Comparison of ENCODE assay signal across 8 cellular contexts in genomic region chr2:224583033-224583432, GRCh38. TPM values are rescaled to one million over a fixed set of nuclear protein-coding genes. Genes with fewer than 3 reads are reported as not detected.
A peak's percentile ranks its signal among the peaks of the same experiment; 100 is the strongest.
DNase-seq lines count a peak whose midpoint lies in the region; ATAC-seq, FAIRE-seq and TF ChIP-seq lines count a peak whose summit lies in the region.
"Not testable (repeated sequence)": the region's sequence is repeated elsewhere in the genome, so short reads cannot be mapped to it uniquely, and the experiment has no call there.

No MANE protein-coding gene starts in this region.

- H3F3A ChIP-seq in Loucy (ENCODE audit: low read depth) = not testable (repeated sequence)

- DNase-seq in Caco-2; activated CD4-positive, alpha-beta T cell treated with anti-CD3 and anti-CD28 coated beads for 36 hours; GM12878 (ENCODE audit: low read depth, low spot score); esophagus muscularis mucosa (ENCODE audit: extremely low spot score); HepG2 (ENCODE audit: low spot score); tibial artery: not testable (repeated sequence)

- not testable (repeated sequence) for ATAC-seq in activated CD4-positive, alpha-beta T cell treated with anti-CD3 and anti-CD28 coated beads for 36 hours; GM12878; HepG2

- not testable (repeated sequence) for TF ChIP-seq POLR2A in GM12878 (IDR thresholded peaks at IDR 0.05; ENCODE audit: low read depth, low read length); esophagus muscularis mucosa (IDR thresholded peaks at IDR 0.05; ENCODE audit: low read depth); HepG2 (IDR thresholded peaks at IDR 0.05; ENCODE audit: insufficient read depth in 1 of 2, low read depth in 2 of 2, low read length in 2 of 2)

- H4K20me1 ChIP-seq in Loucy (ENCODE audit: insufficient read depth, low read length, poor library complexity, severe bottlenecking) (peaks cover 63% of the 10 kb centered on the region), HepG2 (ENCODE audit: insufficient read depth, low read length) (peaks cover 59% of the 10 kb centered on the region)
- H4K20me1 ChIP-seq in GM12878 (ENCODE audit: control insufficient read depth, insufficient read depth) = not testable (repeated sequence)

- not testable (repeated sequence) for H3K4me1 Mint-ChIP-seq in Caco-2 (ENCODE audit: low read depth, unreplicated experiment)
- H3K4me1 Mint-ChIP-seq in activated CD4-positive, alpha-beta T cell treated with anti-CD3 and anti-CD28 coated beads for 36 hours = peaks cover 45% of the 10 kb centered on the region

- peaks cover 65% of the 10 kb centered on the region for H3K79me2 ChIP-seq in Loucy (ENCODE audit: insufficient read depth, low read length)
- H3K79me2 ChIP-seq in GM12878 (ENCODE audit: control insufficient read depth, insufficient read depth, low read length) = peaks cover 69% of the 10 kb centered on the region
- H3K79me2 ChIP-seq in HepG2 (ENCODE audit: insufficient read depth, low read length) = peaks cover 67% of the 10 kb centered on the region
- H3K79me2 ChIP-seq in parathyroid adenoma = peaks cover 46% of the 10 kb centered on the region

- not testable (repeated sequence) for FAIRE-seq in GM12878 (lab: Jason Lieb, UNC); HepG2 (lab: Jason Lieb, UNC)

- not testable (repeated sequence) for TF ChIP-seq CTCF in Caco-2 (IDR thresholded peaks at IDR 0.05; ENCODE audit: insufficient read depth in 1 of 2, low read depth in 1 of 2, low read length in 1 of 2, severe bottlenecking in 1 of 2, unreplicated experiment in 1 of 2); Loucy (conservative IDR thresholded peaks at IDR 0.05; ENCODE audit: low read length); GM12878 (IDR thresholded peaks at IDR 0.05 in 2 of 3, conservative IDR thresholded peaks at IDR 0.05 in 1 of 3; ENCODE audit: control insufficient read depth in 2 of 3, extremely low read depth in 1 of 3, insufficient read depth in 1 of 3, low read depth in 3 of 3, low read length in 3 of 3); esophagus muscularis mucosa (IDR thresholded peaks at IDR 0.05); HepG2 (CRISPR knock-in tag; IDR thresholded peaks at IDR 0.05); parathyroid adenoma (IDR thresholded peaks at IDR 0.05); tibial artery (IDR thresholded peaks at IDR 0.05)

- not testable (repeated sequence) for H3K27ac Mint-ChIP-seq in Caco-2 (ENCODE audit: unreplicated experiment)
- H3K27ac Mint-ChIP-seq in activated CD4-positive, alpha-beta T cell treated with anti-CD3 and anti-CD28 coated beads for 36 hours = peak overlapping the region; percentile 19

- 88% methylated on average over 14 of the region's 14 CpGs for WGBS in GM12878 (ENCODE audit: insufficient coverage, insufficient replicate concordance, low lambda C conversion rate, missing lambda C conversion rate)
- 97% methylated on average over 14 of the region's 14 CpGs for WGBS in esophagus muscularis mucosa
- WGBS in HepG2 (ENCODE audit: low lambda C conversion rate) = 96% methylated on average over 14 of the region's 14 CpGs

- H3K9me2 ChIP-seq in Loucy (replicated peaks; ENCODE audit: low read depth, low read length) = not testable (repeated sequence)

- H3K27ac ChIP-seq in GM12878 (ENCODE audit: control insufficient read depth, insufficient read depth); esophagus muscularis mucosa (replicated peaks in 1 of 4); HepG2 (ENCODE audit: extremely low read length, insufficient read depth, low read length); parathyroid adenoma; tibial artery: not testable (repeated sequence)

- H3K36me3 Mint-ChIP-seq in Caco-2 (ENCODE audit: insufficient read depth, unreplicated experiment) = peaks cover 14% of the 10 kb centered on the region
- peaks cover 30% of the 10 kb centered on the region for H3K36me3 Mint-ChIP-seq in activated CD4-positive, alpha-beta T cell treated with anti-CD3 and anti-CD28 coated beads for 36 hours (ENCODE audit: low read depth)

- not testable (repeated sequence) for H3K9me3 Mint-ChIP-seq in Caco-2 (ENCODE audit: unreplicated experiment); activated CD4-positive, alpha-beta T cell treated with anti-CD3 and anti-CD28 coated beads for 36 hours (ENCODE audit: low read depth)

- RAD21 ChIA-PET in GM12878 (lab: Charles Lee; ENCODE audit: unreplicated experiment) = interaction anchor here (1.1 to 7.6 kb wide), 4 partner anchors 8 to 60 kb away, joined by 3 to 91 read pairs (median 10); no protein-coding TSS in a partner anchor

- not testable (repeated sequence) for H2AFZ ChIP-seq in Loucy (ENCODE audit: low read length); GM12878 (ENCODE audit: control insufficient read depth, low read depth, low read length); HepG2 (ENCODE audit: low read length); parathyroid adenoma

- H3K9ac ChIP-seq in Loucy (ENCODE audit: low read depth, low read length, poor library complexity, severe bottlenecking) = peak overlapping the region; percentile 94
- H3K9ac ChIP-seq in GM12878 (ENCODE audit: control insufficient read depth, insufficient read depth, low read length); parathyroid adenoma: not testable (repeated sequence)
- H3K9ac ChIP-seq in HepG2 (ENCODE audit: insufficient read depth, low read depth, low read length) = peak overlapping the region; percentile 94; the same call in 1 of the 2 replicates

- 0 out of 2 replicates have a peak overlapping the region, but pooled peaks have one; percentile 72 for H3K4me3 ChIP-seq in Caco-2 (ENCODE audit: low read depth, low read length)
- H3K4me3 ChIP-seq in Loucy (ENCODE audit: low read length, poor library complexity, severe bottlenecking) = peak overlapping the region; percentile 100
- H3K4me3 ChIP-seq in GM12878 = peak overlapping the region; percentile 96
- H3K4me3 ChIP-seq in esophagus muscularis mucosa = peak overlapping the region; percentile 78 to 91 (median 79)
- H3K4me3 ChIP-seq in HepG2 (replicated peaks in 1 of 3; ENCODE audit: insufficient read depth in 1 of 3, low read depth in 2 of 3, low read length in 3 of 3) = peak overlapping the region; percentile 87 to 92 (median 89)
- H3K4me3 ChIP-seq in parathyroid adenoma (ENCODE audit: low read depth, low read length) = peak overlapping the region; percentile 74
- peak overlapping the region; percentile 86 for H3K4me3 ChIP-seq in tibial artery

- BruUV-seq in Caco-2 (replicated peaks; lab: Mats Ljungman, UMichigan); GM12878 (replicated peaks; lab: Mats Ljungman, UMichigan); HepG2 (replicated peaks; lab: Mats Ljungman, UMichigan): not testable (repeated sequence)

- intact Hi-C loops in Caco-2 (cut with micrococcal nuclease; ENCODE audit: unreplicated experiment); GM12878 (cut with micrococcal nuclease; ENCODE audit: unreplicated experiment); tibial artery (cut with DNase I; ENCODE audit: low total_unique reads): not testable (repeated sequence)
- intact Hi-C loops in activated CD4-positive, alpha-beta T cell treated with anti-CD3 and anti-CD28 coated beads for 36 hours (cut with DNase I, micrococcal nuclease) = loop anchor here in 1 of 2 experiments (5.0 to 10.0 kb wide), 2 partner anchors 36 to 342 kb away; no protein-coding TSS in a partner anchor
- intact Hi-C loops in esophagus muscularis mucosa (cut with DNase I) = loop anchor here (10.0 kb wide), 1 partner anchor 58 kb away; no protein-coding TSS in a partner anchor
- intact Hi-C loops in HepG2 (cut with micrococcal nuclease; ENCODE audit: unreplicated experiment) = loop anchor here (5.0 to 10.0 kb wide), 2 partner anchors 61 to 588 kb away; no protein-coding TSS in a partner anchor

- CTCF ChIA-PET in Caco-2 (lab: Charles Lee); HepG2 (lab: Yijun Ruan, JAX; ENCODE audit: low intra/inter-chr PET ratio, low total read pairs): not testable (repeated sequence)
- CTCF ChIA-PET in activated CD4-positive, alpha-beta T cell treated with anti-CD3 and anti-CD28 coated beads for 36 hours (lab: Charles Lee) = interaction anchor here (0.9 to 2.0 kb wide), 4 partner anchors 17 to 49 kb away, joined by 3 to 5 read pairs (median 3); no protein-coding TSS in a partner anchor
- CTCF ChIA-PET in GM12878 (lab: Yijun Ruan, JAX) = interaction anchor here (1.0 to 1.7 kb wide), 4 partner anchors 8 to 64 kb away, joined by 3 to 5 read pairs (median 4); no protein-coding TSS in a partner anchor

- SMC1A ChIA-PET in GM12878 (lab: Charles Lee; ENCODE audit: uncharacterized antibody, unreplicated experiment) = interaction anchor here (0.7 to 17.7 kb wide), 15 partner anchors 8 to 114 kb away, joined by 3 to 219 read pairs (median 4); no protein-coding TSS in a partner anchor

- H3K4me2 ChIP-seq in Loucy (ENCODE audit: low read depth, low read length, poor library complexity, severe bottlenecking) (peak overlapping the region; percentile 97), GM12878 (ENCODE audit: control insufficient read depth, insufficient read depth) (peak overlapping the region; percentile 85), HepG2 (ENCODE audit: low read depth, low read length) (peak overlapping the region; percentile 78), parathyroid adenoma (ENCODE audit: low read length) (peak overlapping the region; percentile 71)

- H3K36me3 ChIP-seq in Caco-2 (ENCODE audit: control insufficient read depth, insufficient read depth, low read length); Loucy (ENCODE audit: insufficient read depth, low read length); GM12878 (ENCODE audit: control insufficient read depth in 2 of 2, insufficient read depth in 2 of 2, low read length in 1 of 2); esophagus muscularis mucosa; HepG2 (replicated peaks in 1 of 2; ENCODE audit: control insufficient read depth in 1 of 2, insufficient read depth in 2 of 2, low read length in 2 of 2); parathyroid adenoma (ENCODE audit: control insufficient read depth, insufficient read depth, low read length); tibial artery: not testable (repeated sequence)

- POLR2A ChIA-PET in Caco-2 (lab: Charles Lee); HepG2 (lab: Yijun Ruan, JAX): not testable (repeated sequence)
- POLR2A ChIA-PET in activated CD4-positive, alpha-beta T cell treated with anti-CD3 and anti-CD28 coated beads for 36 hours (lab: Charles Lee) = interaction anchor here (1.2 kb wide), 1 partner anchor 11 kb away, joined by 4 read pairs; no protein-coding TSS in a partner anchor
- POLR2A ChIA-PET in GM12878 (lab: Charles Lee) = interaction anchor here (1.4 to 1.8 kb wide), 2 partner anchors 13 to 54 kb away, joined by 3 to 5 read pairs; no protein-coding TSS in a partner anchor

- not testable (repeated sequence) for H3K9me3 ChIP-seq in Caco-2; Loucy (ENCODE audit: insufficient read depth, low read depth, low read length); GM12878 (replicated peaks; ENCODE audit: control insufficient read depth, insufficient read depth, low read length); esophagus muscularis mucosa; HepG2 (ENCODE audit: low read length); parathyroid adenoma (ENCODE audit: control insufficient read depth, low read length); tibial artery

- peak overlapping the region; percentile 44 for H3K4me3 Mint-ChIP-seq in Caco-2 (ENCODE audit: unreplicated experiment)
- peak overlapping the region; percentile 95 for H3K4me3 Mint-ChIP-seq in activated CD4-positive, alpha-beta T cell treated with anti-CD3 and anti-CD28 coated beads for 36 hours

- H3K27me3 ChIP-seq in Caco-2 (replicated peaks; ENCODE audit: control insufficient read depth, insufficient read depth, low read length); Loucy (ENCODE audit: insufficient read depth, low read length, poor library complexity, severe bottlenecking); GM12878 (replicated peaks in 1 of 2; ENCODE audit: control insufficient read depth in 2 of 2, insufficient read depth in 2 of 2, low read length in 1 of 2); esophagus muscularis mucosa; HepG2 (ENCODE audit: control insufficient read depth in 1 of 2, insufficient read depth in 2 of 2, low read length in 2 of 2); parathyroid adenoma (ENCODE audit: control insufficient read depth, insufficient read depth, low read length); tibial artery: not testable (repeated sequence)

- in situ Hi-C loops in GM12878 (cut with MboI) = loop anchor here (10.0 kb wide), 1 partner anchor 628 kb away; the partner anchor contains the start of gene MRPL44
- in situ Hi-C loops in HepG2 (cut with HindIII; ENCODE audit: extremely low pct_ligation_motif_present, low pct_unique_long_range_greater_than_20kb) = not testable (repeated sequence)

- TF ChIP-seq RAD21 in GM12878 (IDR thresholded peaks at IDR 0.05; ENCODE audit: insufficient read depth, low read depth, low read length); HepG2 (CRISPR knock-in tag; IDR thresholded peaks at IDR 0.05): not testable (repeated sequence)

- H3K4me1 ChIP-seq in Caco-2; GM12878 (ENCODE audit: control insufficient read depth, insufficient read depth, low read length): not testable (repeated sequence)
- H3K4me1 ChIP-seq in Loucy (ENCODE audit: insufficient read depth, low read length, poor library complexity, severe bottlenecking) (peaks cover 73% of the 10 kb centered on the region), esophagus muscularis mucosa (peaks cover 37 to 69% (median 67%) of the 10 kb centered on the region in 4 donors), HepG2 (ENCODE audit: insufficient read depth, low read length) (peaks cover 47% of the 10 kb centered on the region), parathyroid adenoma (peaks cover 15% of the 10 kb centered on the region), tibial artery (peaks cover 0 to 58% (median 24%) of the 10 kb centered on the region in 4 donors)

- H3K27me3 Mint-ChIP-seq in Caco-2 (ENCODE audit: insufficient read depth, unreplicated experiment); activated CD4-positive, alpha-beta T cell treated with anti-CD3 and anti-CD28 coated beads for 36 hours: not testable (repeated sequence)

- not testable (repeated sequence) for TF ChIP-seq EP300 in GM12878 (IDR thresholded peaks at IDR 0.05; ENCODE audit: borderline replicate concordance in 1 of 2, control insufficient read depth in 1 of 2, low read depth in 2 of 2, low read length in 2 of 2); esophagus muscularis mucosa (IDR thresholded peaks at IDR 0.05); HepG2 (IDR thresholded peaks at IDR 0.05; ENCODE audit: low read depth in 2 of 2, low read length in 2 of 2); HepG2 (CRISPR knock-in tag; IDR thresholded peaks at IDR 0.05; ENCODE audit: borderline replicate concordance)

RNA-seq across cellular contexts. Expression of gene CUL3, which starts 2.1 kb away (rescaled TPM):
- total RNA-seq in Caco-2 (2022) (66.0 and 66.3 TPM in 2 replicates), GM12878 (2014; rRNA removed) (49.0 and 59.5 TPM in 2 replicates), GM12878 (2014; rRNA removed; fragmentation: Illumina TruSeq; extraction: Trizol) (89.7 and 89.9 TPM in 2 replicates), GM12878 (2021) (80.4 and 80.9 TPM in 2 replicates), esophagus muscularis mucosa (10 to 100 TPM; 50.9 to 66.4 (median 59.7) TPM), HepG2 (2016; rRNA removed; fragmentation: Illumina TruSeq; extraction: Trizol) (62.3 and 97.3 TPM in 2 replicates)
- total RNA-seq in activated CD4-positive, alpha-beta T cell treated with anti-CD3 and anti-CD28 coated beads for 36 hours = 10 to 100 TPM; 77.6 to 85.8 TPM
- total RNA-seq in GM12878 (2013; cell fraction: nucleolus; rRNA removed) = 137 and 145 TPM in 2 replicates
- 52.8 TPM for polyA plus RNA-seq in GM12878 (2011; ENCODE audit: low read depth)
- polyA plus RNA-seq in GM12878 (2011; rRNA removed) (57.8 and 92.2 TPM in 2 replicates), GM12878 (2014; fragmentation: Illumina TruSeq; extraction: Trizol) (95.4 and 122 TPM in 2 replicates), GM12878 (2014; fragmentation: Nextera tagmentation; extraction: Ambion mirVana) (10 to 100 TPM; 49.0 to 71.9 TPM), GM12878 (2014; rRNA removed) (40.8 and 46.6 TPM in 2 replicates), GM12878 (2016; fragmentation: Nextera tagmentation; extraction: Ambion mirVana) (10 to 100 TPM; 22.0 to 22.2 TPM), HepG2 (2011; rRNA removed) (27.3 and 33.2 TPM in 2 replicates)
- polyA plus RNA-seq in GM12878 (2011; cell fraction: cytosol; rRNA removed) = 22.4 and 23.9 TPM in 2 replicates
- polyA plus RNA-seq in GM12878 (2011; cell fraction: nucleus; rRNA removed) = 25.5 and 34.5 TPM in 2 replicates
- 70.0 and 76.0 TPM in 2 replicates for polyA plus RNA-seq in GM12878 (2012)
- 49.5 and 88.4 TPM in 2 replicates for polyA minus RNA-seq in GM12878 (2011; rRNA and poly(A)+ RNA removed)
- 26.6 and 29.9 TPM in 2 replicates for polyA minus RNA-seq in GM12878 (2011; cell fraction: cytosol; rRNA and poly(A)+ RNA removed)
- polyA minus RNA-seq in GM12878 (2011; cell fraction: nucleus; rRNA and poly(A)+ RNA removed) = 42.2 and 69.2 TPM in 2 replicates
- total RNA-seq in HepG2 (2016; cell fraction: cytosol; rRNA removed; fragmentation: Illumina TruSeq; extraction: Trizol; ENCODE audit: low read depth) = 35.1 and 39.9 TPM in 2 replicates
- total RNA-seq in HepG2 (2016; cell fraction: insoluble cytoplasmic fraction; rRNA removed; fragmentation: Illumina TruSeq; extraction: Trizol) = 64.0 and 93.3 TPM in 2 replicates
- 46.5 and 50.3 TPM in 2 replicates for total RNA-seq in HepG2 (2016; cell fraction: membrane; rRNA removed; fragmentation: Illumina TruSeq; extraction: Trizol)
- 67.7 and 80.9 TPM in 2 replicates for total RNA-seq in HepG2 (2016; cell fraction: nucleus; rRNA removed; fragmentation: Illumina TruSeq; extraction: Trizol)
- 12.3 and 22.5 TPM in 2 replicates for polyA plus RNA-seq in HepG2 (2011; cell fraction: cytosol; rRNA removed)
- 15.4 and 17.4 TPM in 2 replicates for polyA plus RNA-seq in HepG2 (2011; cell fraction: nucleus; rRNA removed)
- polyA plus RNA-seq in HepG2 (2012) = 61.7 and 67.8 TPM in 2 replicates
- 14.7 and 15.9 TPM in 2 replicates for polyA plus RNA-seq in HepG2 (2016; cell fraction: cytosol; fragmentation: Illumina TruSeq; extraction: Trizol; ENCODE audit: low read depth)
- 98.0 and 99.0 TPM in 2 replicates for polyA plus RNA-seq in HepG2 (2016; cell fraction: insoluble cytoplasmic fraction; fragmentation: Illumina TruSeq; extraction: Trizol; ENCODE audit: low read depth)
- 35.4 and 37.2 TPM in 2 replicates for polyA plus RNA-seq in HepG2 (2016; cell fraction: membrane; fragmentation: Illumina TruSeq; extraction: Trizol; ENCODE audit: low read depth)
- 70.5 and 77.2 TPM in 2 replicates for polyA plus RNA-seq in HepG2 (2016; cell fraction: nucleus; fragmentation: Illumina TruSeq; extraction: Trizol; ENCODE audit: insufficient read depth, low read depth)
- polyA minus RNA-seq in HepG2 (2011; rRNA and poly(A)+ RNA removed; ENCODE audit: low replicate concordance) = 24.4 and 24.7 TPM in 2 replicates
- 32.1 and 40.2 TPM in 2 replicates for polyA minus RNA-seq in HepG2 (2011; cell fraction: cytosol; rRNA and poly(A)+ RNA removed)
- 133 and 141 TPM in 2 replicates for polyA minus RNA-seq in HepG2 (2011; cell fraction: nucleus; rRNA and poly(A)+ RNA removed)
